22 cellular contexts compared by ENCODE assay signal in genomic region chr6:157530724-157531168, GRCh38.
A peak's percentile ranks its signal among the peaks of the same experiment; 100 is the strongest.
DNase-seq lines count a peak whose midpoint lies in the region; ATAC-seq and TF ChIP-seq lines count a peak whose summit lies in the region.
"Had no signal": no experiment of that assay in that cellular context is flagged by ENCODE, and none has a peak within 500 bp of the region (broad histone marks: within the 10 kb centered on the region; RNA-seq: fewer than 3 reads in every experiment).

No MANE protein-coding gene starts in this region.

- H3K4me1 Mint-ChIP-seq in neural progenitor cell (peaks cover 37% of the 10 kb centered on the region), type B pancreatic cell (ENCODE audit: unreplicated experiment) (peaks cover 22% of the 10 kb centered on the region)

- H3K27me3 ChIP-seq in Panc1 (ENCODE audit: control insufficient read depth, insufficient read depth, low read length) (no peaks in the 10 kb centered on the region), hepatocyte (no peaks in the 10 kb centered on the region), neural progenitor cell (no peaks in the 10 kb centered on the region)

- 63% methylated on average over 10 of the region's 10 CpGs for WGBS in hepatocyte (ENCODE audit: low lambda C conversion rate, missing lambda C conversion rate)
- WGBS in lower leg skin, 2 donors = 90 to 92% methylated on average over 10 of the region's 10 CpGs

- in situ Hi-C loops in Panc1 (cut with HindIII; ENCODE audit: low pct_unique_long_range_greater_than_20kb, low sequenced_read_pairs) = no loop called here

- H3K9me3 Mint-ChIP-seq in neural progenitor cell (peaks cover 2% of the 10 kb centered on the region), type B pancreatic cell (no peaks in the 10 kb centered on the region)
- H3K9me3 Mint-ChIP-seq: CD4-positive, alpha-beta memory T cell; IgD-negative memory B cell; T-cell had no signal

- intact Hi-C loops in Panc1 (cut with micrococcal nuclease; ENCODE audit: unreplicated experiment) (no loop called here), lower leg skin (cut with DNase I; ENCODE audit: low total_unique reads) (no loop called here)

- H3K4me3 Mint-ChIP-seq in neural progenitor cell (peak overlapping the region; percentile 8), type B pancreatic cell (peak overlapping the region; percentile 40)
- H3K4me3 Mint-ChIP-seq: B cell; CD4-positive, alpha-beta memory T cell; T-cell had no signal

- CTCF ChIA-PET in Panc1 (lab: Charles Lee) = no interaction called here

- H3K27ac ChIP-seq in Panc1 (ENCODE audit: low read length) (peak overlapping the region; percentile 54), hepatocyte (peak overlapping the region; percentile 89), neural progenitor cell (no peak overlapping the region)
- H3K27ac ChIP-seq: HL-60 had no signal

- H3K4me3 ChIP-seq in Panc1 (ENCODE audit: low read depth in 2 of 2, low read length in 2 of 2) = peak overlapping the region; percentile 3 to 37; a peak in 3 of 4 replicates
- no peak overlapping the region for H3K4me3 ChIP-seq in hepatocyte
- H3K4me3 ChIP-seq in neural progenitor cell = no peak overlapping the region
- no peak overlapping the region for H3K4me3 ChIP-seq in lower leg skin (ENCODE audit: low read depth, poor library complexity, severe bottlenecking)

- H2AFZ ChIP-seq in hepatocyte (no peak overlapping the region), neural progenitor cell (replicated peaks) (peak overlapping the region; percentile 34)

- H3K36me3 Mint-ChIP-seq in neural progenitor cell (peaks cover 6% of the 10 kb centered on the region), type B pancreatic cell (no peaks in the 10 kb centered on the region)
- H3K36me3 Mint-ChIP-seq: T-cell had no signal

- TF ChIP-seq CTCF in Panc1 (IDR thresholded peaks at IDR 0.05) (no peak), hepatocyte (IDR thresholded peaks at IDR 0.05; ENCODE audit: poor library complexity) (no peak), neural progenitor cell (IDR thresholded peaks at IDR 0.05) (no peak), type B pancreatic cell (conservative IDR thresholded peaks at IDR 0.05) (no peak), lower leg skin (IDR thresholded peaks at IDR 0.05) (no peak)

- POLR2A ChIA-PET in Panc1 (lab: Charles Lee) = no interaction called here

- H3K4me2 ChIP-seq in hepatocyte (peak overlapping the region; percentile 48), neural progenitor cell (no peak overlapping the region)
- H3K4me2 ChIP-seq: SK-N-SH had no signal

- peaks cover 22% of the 10 kb centered on the region for H3F3A ChIP-seq in neural progenitor cell (ENCODE audit: low read depth)

- H3K9me3 ChIP-seq in Panc1 (ENCODE audit: control insufficient read depth, insufficient read depth, low read depth, low read length) (no peaks in the 10 kb centered on the region), hepatocyte (ENCODE audit: low read depth) (no peaks in the 10 kb centered on the region), neural progenitor cell (ENCODE audit: low read depth) (no peaks in the 10 kb centered on the region)
- H3K9me3 ChIP-seq: SK-N-SH had no signal

- no peak overlapping the region for H3K9ac ChIP-seq in neural progenitor cell
- H3K9ac ChIP-seq: SK-N-SH had no signal

- H3K4me1 ChIP-seq in Panc1 (ENCODE audit: control insufficient read depth, insufficient read depth, low read length) (peaks cover 31% of the 10 kb centered on the region), hepatocyte (ENCODE audit: insufficient read depth) (peaks cover 51% of the 10 kb centered on the region), neural progenitor cell (peaks cover 56% of the 10 kb centered on the region)

- ATAC-seq in Panc1 = peak; percentile 9; the same call in 1 of the 2 replicates
- ATAC-seq in GM19035 (IDR thresholded peaks at IDR 0.05; ENCODE audit: unreplicated experiment) = no peak
- ATAC-seq: T-cell had no signal

- H3K79me2 ChIP-seq in hepatocyte (peaks cover 13% of the 10 kb centered on the region), neural progenitor cell (ENCODE audit: low read depth) (no peaks in the 10 kb centered on the region)

- no peak for TF ChIP-seq POLR2A in lower leg skin (IDR thresholded peaks at IDR 0.05)

- H3K27ac Mint-ChIP-seq in neural progenitor cell (peak overlapping the region; percentile 13), type B pancreatic cell (peak overlapping the region; percentile 85)
- H3K27ac Mint-ChIP-seq: B cell, IgD-negative memory B cell, T-cell had no signal

- no peaks in the 10 kb centered on the region for H3K9me2 ChIP-seq in hepatocyte (replicated peaks; ENCODE audit: insufficient read depth)
- H3K9me2 ChIP-seq: SK-N-SH had no signal

- H3K36me3 ChIP-seq in Panc1 (ENCODE audit: control insufficient read depth, insufficient read depth, low read length) (no peaks in the 10 kb centered on the region), hepatocyte (replicated peaks; ENCODE audit: insufficient read depth, low read depth) (no peaks in the 10 kb centered on the region), neural progenitor cell (no peaks in the 10 kb centered on the region)

- no peak for DNase-seq in Panc1 (ENCODE audit: low read depth, low spot score)
- DNase-seq in hepatocyte (ENCODE audit: low spot score) = no peak
- no peak for DNase-seq in neural progenitor cell (ENCODE audit: low spot score)
- no peak for DNase-seq in type B pancreatic cell (ENCODE audit: extremely low spot score, unreplicated experiment)
- no peak for DNase-seq in T-helper 2 cell
- no peak for DNase-seq in lower leg skin (ENCODE audit: low spot score in 2 of 2)
- DNase-seq in DMS53 treated with DMSO at 0.1 percent for 48 hours (lab: John Stamatoyannopoulos, UW; ENCODE audit: unreplicated experiment) = no peak
- DNase-seq: CD4-positive, alpha-beta memory T cell; DMS79; Karpas-422; MM.1S; NCI-H1092 treated with DMSO at 0.1 percent for 48 hours; NCI-H2171 treated with DMSO at 0.1 percent for 48 hours; NCI-H748 treated with DMSO at 0.1 percent for 48 hours; RPMI8226; SHP77 treated with DMSO at 0.1 percent for 48 hours; T-cell had no signal

- BruUV-seq in Panc1 (replicated peaks; lab: Mats Ljungman, UMichigan) = no TSS peak

- H4K20me1 ChIP-seq in hepatocyte (ENCODE audit: insufficient read depth, poor library complexity, severe bottlenecking) (no peaks in the 10 kb centered on the region), neural progenitor cell (ENCODE audit: low read depth) (no peaks in the 10 kb centered on the region)

- H3K27me3 Mint-ChIP-seq in neural progenitor cell (ENCODE audit: insufficient read depth, low read depth) (peaks cover 2% of the 10 kb centered on the region), type B pancreatic cell (no peaks in the 10 kb centered on the region)
- H3K27me3 Mint-ChIP-seq: B cell; CD4-positive, alpha-beta memory T cell; IgD-negative memory B cell; T-cell had no signal

Comparison
In these comparisons a context has a peak if more than half of its experiments do, and no peak if none do; other contexts are left out.
1. H3K4me3 ChIP-seq: peak in Panc1 (2 of 2); none in hepatocyte (single experiment), neural progenitor cell (single experiment) and lower leg skin (single experiment).